ENCODE assay signal across 16 cellular contexts in the genomic region with DNA sequence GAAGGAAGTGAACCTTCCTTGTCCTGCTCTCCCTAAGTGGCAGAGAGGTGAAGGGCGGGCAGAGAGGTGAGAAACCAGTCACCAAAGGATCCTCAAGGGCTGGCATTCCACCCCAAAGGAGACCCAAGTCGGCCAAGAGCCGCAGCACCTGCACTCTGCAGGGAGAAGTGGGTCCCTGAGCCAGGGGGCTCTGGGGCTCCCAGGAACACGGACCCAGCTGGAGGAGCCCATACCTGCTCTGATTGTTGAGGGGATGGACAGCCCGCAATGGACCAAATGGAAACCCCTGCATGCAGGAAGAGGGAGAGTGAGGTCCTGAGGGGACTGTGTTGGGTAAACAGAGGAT.
DNase-seq lines count a peak whose midpoint lies in the region; ATAC-seq and TF ChIP-seq lines count a peak whose summit lies in the region.
"Had no signal": no experiment of that assay in that cellular context is flagged by ENCODE, and none has a peak within 500 bp of the region (broad histone marks: within the 10 kb centered on the region; RNA-seq: fewer than 3 reads in every experiment).

No MANE protein-coding gene starts in this region.

- H3K27me3 ChIP-seq in heart right ventricle = no peaks in the 10 kb centered on the region
- no peaks in the 10 kb centered on the region for H3K27me3 ChIP-seq in RWPE2 (ENCODE audit: insufficient read depth, poor library complexity, severe bottlenecking)
- H3K27me3 ChIP-seq in osteoblast (ENCODE audit: insufficient read depth, low read length) = no peaks in the 10 kb centered on the region
- H3K27me3 ChIP-seq: BLaER1 had no signal

- H3K4me3 ChIP-seq in heart right ventricle = no peak overlapping the region
- H3K4me3 ChIP-seq in RWPE2 (ENCODE audit: severe bottlenecking) = no peak overlapping the region
- H3K4me3 ChIP-seq in osteoblast (ENCODE audit: insufficient read depth, low read length) = no peak overlapping the region
- H3K4me3 ChIP-seq: BLaER1, GM23248 had no signal

- TF ChIP-seq CTCF in heart right ventricle (IDR thresholded peaks at IDR 0.05) (no peak), RWPE2 (IDR thresholded peaks at IDR 0.05; ENCODE audit: poor library complexity, severe bottlenecking) (no peak), osteoblast (IDR thresholded peaks at IDR 0.05; ENCODE audit: extremely low read depth, low read depth, low read length) (no peak)

- 95 to 99% methylated on average over 5 of the region's 5 CpGs for WGBS in heart right ventricle, 2 donors

- H3K27ac ChIP-seq in heart right ventricle (no peak overlapping the region), RWPE2 (ENCODE audit: poor library complexity, severe bottlenecking) (no peak overlapping the region), osteoblast (ENCODE audit: low read depth, low read length) (no peak overlapping the region)
- H3K27ac ChIP-seq: BLaER1, C4-2B, GM23248 had no signal

- H3K4me2 ChIP-seq in osteoblast (ENCODE audit: insufficient read depth, low read length) = no peak overlapping the region
- H3K4me2 ChIP-seq: BLaER1 had no signal

- H3K36me3 ChIP-seq in heart right ventricle (peaks cover 0 to 23% (median 0%) of the 10 kb centered on the region in 9 donors), RWPE2 (ENCODE audit: low read depth) (no peaks in the 10 kb centered on the region), osteoblast (ENCODE audit: insufficient read depth, low read length) (no peaks in the 10 kb centered on the region)
- H3K36me3 ChIP-seq: BLaER1 had no signal

- no peak for ATAC-seq in left cardiac atrium
- no peak for ATAC-seq in heart right ventricle
- ATAC-seq in RWPE2 (ENCODE audit: low read depth) = no peak
- no peak for ATAC-seq in HG03045 (IDR thresholded peaks at IDR 0.05; ENCODE audit: unreplicated experiment)
- ATAC-seq: CD8-positive, alpha-beta T cell; HCT116 had no signal

- H3K79me2 ChIP-seq in osteoblast (ENCODE audit: insufficient read depth, low read length) = no peaks in the 10 kb centered on the region

- peaks cover 6% of the 10 kb centered on the region for H4K20me1 ChIP-seq in osteoblast (ENCODE audit: insufficient read depth, low read length)
- H4K20me1 ChIP-seq: BLaER1 had no signal

- H3K4me1 ChIP-seq in heart right ventricle = peaks cover 0 to under 1% (median 0%) of the 10 kb centered on the region in 9 donors
- no peaks in the 10 kb centered on the region for H3K4me1 ChIP-seq in RWPE2 (ENCODE audit: insufficient read depth, poor library complexity, severe bottlenecking)
- peaks cover 5% of the 10 kb centered on the region for H3K4me1 ChIP-seq in osteoblast (ENCODE audit: insufficient read depth, low read length)
- H3K4me1 ChIP-seq: Caco-2 had no signal

- intact Hi-C loops in left cardiac atrium (cut with DNase I) = no loop called here
- intact Hi-C loops in heart right ventricle (cut with DNase I) = no loop called here

- peak; percentile 10 for DNase-seq in left cardiac atrium
- no peak for DNase-seq in heart right ventricle
- DNase-seq in RWPE2 (ENCODE audit: low spot score) = peak; percentile 28
- peak; percentile 38 for DNase-seq in osteoblast (ENCODE audit: insufficient read length, low spot score, missing footprints)
- no peak for DNase-seq in NCI-H1092 treated with DMSO at 0.1 percent for 48 hours (lab: John Stamatoyannopoulos, UW)
- DNase-seq: CD4-positive, CD25-positive, alpha-beta regulatory T cell; CD8-positive, alpha-beta T cell; DMS153; DND-41; GM23248; H9 had no signal

- no peak overlapping the region for H2AFZ ChIP-seq in osteoblast (ENCODE audit: low read length)
- H2AFZ ChIP-seq: GM23248 had no signal

- no peaks in the 10 kb centered on the region for H3K9me3 ChIP-seq in heart right ventricle
- no peaks in the 10 kb centered on the region for H3K9me3 ChIP-seq in RWPE2 (ENCODE audit: severe bottlenecking)
- H3K9me3 ChIP-seq in osteoblast (ENCODE audit: low read depth, low read length) = no peaks in the 10 kb centered on the region
- H3K9me3 ChIP-seq: BLaER1, Caco-2 had no signal

Comparison
In these comparisons a context has a peak if more than half of its experiments do, and no peak if none do; other contexts are left out.
1. DNase-seq: peak in left cardiac atrium (single experiment), RWPE2 (single experiment) and osteoblast (single experiment); none in heart right ventricle (0 of 2) and NCI-H1092 treated with DMSO at 0.1 percent for 48 hours (single experiment).